8 cellular contexts compared by ENCODE assay signal in genomic region chr16:3112058-3112880, GRCh38.
DNase-seq lines count a peak whose midpoint lies in the region; ATAC-seq and TF ChIP-seq lines count a peak whose summit lies in the region.

TSS of gene ZNF205 (plus strand) at chr16:3112586. CDS start at chr16:3113431, 845 bp downstream.

- peak within 1 kb of the TSS; percentile 73 for H3K9ac ChIP-seq in iPS-18a (ENCODE audit: low read length)

- DNase-seq in GM06990 (ENCODE audit: extremely low read depth, insufficient read length) = no peak
- peak; percentile 77 for DNase-seq in NCI-H2171 treated with DMSO at 0.1 percent for 48 hours (lab: John Stamatoyannopoulos, UW)
- DNase-seq in brain microvascular endothelial cell = peak; percentile 60
- DNase-seq in skeletal muscle cell (ENCODE audit: low read depth) = no peak
- no peak for DNase-seq in activated CD8-positive, alpha-beta memory T cell treated with anti-CD3 and anti-CD28 coated beads, Interleukin-2, amount 50 U/mL, for 48 hours
- no peak for DNase-seq in GM10248 (ENCODE audit: extremely low spot score)

- no peaks in the 10 kb centered on the region for H3K9me3 ChIP-seq in iPS-18a (ENCODE audit: control insufficient read depth, low read depth, low read length)

- H3K27me3 ChIP-seq in GM06990 (replicated peaks; ENCODE audit: control insufficient read depth, insufficient read depth, low read length) (no peaks in the 10 kb centered on the region; the same call in 1 of the 2 replicates), brain microvascular endothelial cell (replicated peaks) (no peaks in the 10 kb centered on the region), iPS-18a (ENCODE audit: control insufficient read depth, insufficient read depth, low read length) (no peaks in the 10 kb centered on the region)

- peaks cover 9% of the 10 kb centered on the region for H3K4me1 ChIP-seq in iPS-18a (ENCODE audit: control insufficient read depth, low read depth, low read length)

- ATAC-seq in HG03469 (IDR thresholded peaks at IDR 0.05; ENCODE audit: unreplicated experiment) = no peak

- H3K36me3 ChIP-seq in GM06990 (ENCODE audit: control insufficient read depth, insufficient read depth, low read length) (no peaks in the 10 kb centered on the region), brain microvascular endothelial cell (replicated peaks) (peaks cover 9% of the 10 kb centered on the region), iPS-18a (ENCODE audit: control insufficient read depth, low read depth, low read length) (peaks cover 7% of the 10 kb centered on the region)

- H3K4me3 ChIP-seq in GM06990 (replicated peaks; ENCODE audit: low read depth, low read length) = peak within 1 kb of the TSS; percentile 41
- peak within 1 kb of the TSS; percentile 91 for H3K4me3 ChIP-seq in brain microvascular endothelial cell (ENCODE audit: low read depth, low read length)
- peak within 1 kb of the TSS; percentile 89 for H3K4me3 ChIP-seq in iPS-18a (ENCODE audit: low read length)
- H3K4me3 ChIP-seq in skeletal muscle cell (ENCODE audit: low read depth, low read length) = peak within 1 kb of the TSS; percentile 97

- TF ChIP-seq CTCF in GM06990 (IDR thresholded peaks at IDR 0.05; ENCODE audit: insufficient read depth, low read length, poor library complexity, severe bottlenecking) (no peak), brain microvascular endothelial cell (IDR thresholded peaks at IDR 0.05; ENCODE audit: low read depth, low read length, missing control alignments) (no peak), GM10248 (IDR thresholded peaks at IDR 0.05; ENCODE audit: control extremely low read depth, extremely low read depth, low read depth, missing control alignments) (no peak)

- CTCF ChIA-PET in GM10248 (lab: Yijun Ruan, JAX) = interaction anchor here (1.3 to 3.4 kb wide), 7 partner anchors 10 to 81 kb away, joined by 3 to 13 read pairs (median 9); no protein-coding TSS in a partner anchor

- in situ Hi-C loops in brain microvascular endothelial cell (cut with HindIII; ENCODE audit: low pct_ligation_motif_present, low sequenced_read_pairs) = no loop called here

- POLR2A ChIA-PET in GM10248 (lab: Yijun Ruan, JAX) = no interaction called here

- H3K27ac ChIP-seq in brain microvascular endothelial cell (no peak within 1 kb of the TSS), iPS-18a (ENCODE audit: low read length) (no peak within 1 kb of the TSS)

Comparison
In these comparisons a context has a peak if more than half of its experiments do, and no peak if none do; other contexts are left out.
1. DNase-seq: peak in NCI-H2171 treated with DMSO at 0.1 percent for 48 hours (single experiment) and brain microvascular endothelial cell (single experiment); none in GM06990 (single experiment), skeletal muscle cell (single experiment), activated CD8-positive, alpha-beta memory T cell treated with anti-CD3 and anti-CD28 coated beads, Interleukin-2, amount 50 U/mL, for 48 hours (single experiment) and GM10248 (single experiment).
2. H3K4me3 ChIP-seq: peak in every context shown above with its lines; median percentile 97 in skeletal muscle cell; 91 in brain microvascular endothelial cell; 89 in iPS-18a; 41 in GM06990.